In genomic region chr6:108168026-108168463, GRCh38 we compare ENCODE assay signal across 10 cellular contexts. TPM values are rescaled to one million over a fixed set of nuclear protein-coding genes. Genes with fewer than 3 reads are reported as not detected.
DNase-seq lines count a peak whose midpoint lies in the region; ATAC-seq and TF ChIP-seq lines count a peak whose summit lies in the region.
"Had no signal": no experiment of that assay in that cellular context is flagged by ENCODE, and none has a peak within 500 bp of the region (broad histone marks: within the 10 kb centered on the region; RNA-seq: fewer than 3 reads in every experiment).

No MANE protein-coding gene starts in this region.

- TF ChIP-seq CTCF in heart right ventricle (IDR thresholded peaks at IDR 0.05) (no peak), brain (conservative IDR thresholded peaks at IDR 0.05) (no peak), tibial nerve (IDR thresholded peaks at IDR 0.05) (no peak)

- H3K27ac Mint-ChIP-seq in brain = peak overlapping the region; percentile 71 to 95 (median 89)
- H3K27ac Mint-ChIP-seq in naive B cell = peak overlapping the region in 4 of 6 donors; percentile 7 to 78 (median 68)

- H3K36me3 ChIP-seq in heart right ventricle (no peaks in the 10 kb centered on the region), tibial nerve (no peaks in the 10 kb centered on the region)

- no peak for TF ChIP-seq POLR2A in tibial nerve (IDR thresholded peaks at IDR 0.05)

- no peak for TF ChIP-seq EP300 in tibial nerve (IDR thresholded peaks at IDR 0.05)

- H3K27ac ChIP-seq in heart right ventricle = no peak overlapping the region
- no peak overlapping the region for H3K27ac ChIP-seq in tibial nerve

- ATAC-seq in heart right ventricle (peak in 2 of 8 donors; percentile 6 to 11), Right ventricle myocardium superior (ENCODE audit: poor library complexity) (no peak), naive B cell (ENCODE audit: low read depth in 2 of 2) (peak; percentile 7 to 19), HG03378 (IDR thresholded peaks at IDR 0.05; ENCODE audit: unreplicated experiment) (no peak), HG03095 (IDR thresholded peaks at IDR 0.05; ENCODE audit: unreplicated experiment) (no peak)

- intact Hi-C loops in heart right ventricle (cut with DNase I) (loop anchor here in 1 of 10 donors (5.0 kb wide), 1 partner anchor 46 kb away; no protein-coding TSS in a partner anchor), Right ventricle myocardium superior (cut with DNase I) (no loop called here)

- H3K4me1 ChIP-seq in heart right ventricle (peaks cover 13 to 70% (median 54%) of the 10 kb centered on the region in 9 donors), tibial nerve (peaks cover 0 to 65% (median 37%) of the 10 kb centered on the region in 4 donors)

- H3K9me3 ChIP-seq in heart right ventricle (no peaks in the 10 kb centered on the region), tibial nerve (no peaks in the 10 kb centered on the region)

- peaks cover 77% of the 10 kb centered on the region for H3K4me1 Mint-ChIP-seq in brain
- peaks cover 47 to 69% (median 69%) of the 10 kb centered on the region in 3 donors for H3K4me1 Mint-ChIP-seq in naive B cell

- H3K4me3 ChIP-seq in heart right ventricle (peak overlapping the region in 9 of 10 donors; percentile 14 to 35 (median 33)), tibial nerve (peak overlapping the region in 3 of 4 donors; percentile 2 to 36 (median 24))

- peak overlapping the region; percentile 81 to 96 (median 89) for H3K4me3 Mint-ChIP-seq in brain
- peak overlapping the region; percentile 71 to 86 (median 82) for H3K4me3 Mint-ChIP-seq in naive B cell

- 28 to 32% methylated on average over 28 of the region's 28 CpGs for WGBS in heart right ventricle, 2 donors
- 36 to 39% methylated on average over 12 to 23 of the region's 28 CpGs for WGBS in tibial nerve, 2 donors

- H3K9me3 Mint-ChIP-seq in brain (peaks cover 0 to 11% (median 3%) of the 10 kb centered on the region in 5 experiments), naive B cell (peaks cover 0 to 17% (median 10%) of the 10 kb centered on the region in 7 donors)

- DNase-seq in heart right ventricle (no peak), Right ventricle myocardium superior (no peak), naive B cell (no peak), tibial nerve (ENCODE audit: low spot score in 2 of 2) (no peak), dermis blood vessel endothelial cell (no peak)
- DNase-seq: KG1 had no signal

- H3K27me3 Mint-ChIP-seq in brain (peaks cover 78% of the 10 kb centered on the region), naive B cell (peaks cover 66 to 98% (median 87%) of the 10 kb centered on the region in 3 donors)

- H3K27me3 ChIP-seq in heart right ventricle (peaks cover 64 to 100% (median 100%) of the 10 kb centered on the region in 7 donors), tibial nerve (peaks cover 12 to 100% of the 10 kb centered on the region in 2 donors)

- H3K36me3 Mint-ChIP-seq in brain (peaks cover 5% of the 10 kb centered on the region), naive B cell (peaks cover 5 to 7% of the 10 kb centered on the region in 2 donors)

RNA-seq across cellular contexts. Expression of gene NR2E1, which starts 2.2 kb away (rescaled TPM):
- not detected for total RNA-seq in heart right ventricle
- polyA plus RNA-seq in heart right ventricle = not detected
- not detected for total RNA-seq in Right ventricle myocardium superior
- 3.0 TPM for polyA plus RNA-seq in brain (ENCODE audit: insufficient read depth, low read depth, low replicate concordance)
- polyA plus RNA-seq in naive B cell (ENCODE audit: low read depth in 6 of 6) = not detected
- not detected for total RNA-seq in tibial nerve
- not detected in 2 replicates for total RNA-seq in dermis blood vessel endothelial cell
- polyA plus RNA-seq: BJ had no signal

Comparison
In these comparisons a context has a peak if more than half of its experiments do, and no peak if none do; other contexts are left out.
1. ATAC-seq: peak in naive B cell (2 of 2); none in Right ventricle myocardium superior (single experiment), HG03378 (single experiment) and HG03095 (single experiment).